ENCODE assay signal across 8 cellular contexts in the genomic region with DNA sequence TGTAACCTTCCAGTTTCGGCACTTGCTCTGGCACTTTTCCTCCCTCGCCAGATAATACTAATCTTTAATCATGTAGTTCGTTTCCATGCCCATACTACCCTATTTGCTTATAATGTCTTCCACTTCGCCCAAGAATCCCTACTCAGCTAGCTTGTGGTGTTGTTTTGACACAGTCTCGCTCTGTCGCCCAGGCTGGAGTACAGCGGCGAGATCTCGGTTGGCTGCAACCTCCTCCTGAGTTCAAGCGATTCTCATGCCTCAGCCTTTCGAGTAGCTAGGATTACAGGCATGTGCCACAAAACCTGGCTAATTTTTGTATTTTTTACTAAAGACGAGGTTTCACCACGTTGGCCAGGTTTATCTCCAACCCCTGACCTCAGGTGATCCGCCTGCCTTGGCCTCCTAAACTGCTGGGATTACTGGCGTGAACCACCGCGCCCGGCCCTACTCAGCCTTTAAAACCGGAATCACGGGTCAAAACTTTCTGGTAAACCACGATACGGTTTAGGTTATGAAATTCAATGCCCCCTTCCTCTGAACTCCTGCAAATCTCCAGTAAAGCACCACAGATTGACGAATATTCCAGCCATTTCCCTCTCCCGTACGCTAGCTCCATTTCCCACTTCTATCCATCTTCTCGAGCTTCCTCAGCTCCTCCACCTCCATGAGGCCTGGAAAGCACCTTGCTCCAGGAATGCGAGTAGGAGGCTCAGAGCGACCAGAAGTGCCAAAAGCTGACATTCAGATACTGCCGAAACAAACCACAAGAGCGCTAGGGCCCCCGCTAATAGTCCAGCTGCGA. TPM values are rescaled to one million over a fixed set of nuclear protein-coding genes. Genes with fewer than 3 reads are reported as not detected.
DNase-seq lines count a peak whose midpoint lies in the region; ATAC-seq and TF ChIP-seq lines count a peak whose summit lies in the region.

No MANE protein-coding gene starts in this region.

- peak overlapping the region; percentile 82 for H2AFZ ChIP-seq in SK-N-SH (ENCODE audit: low read depth)

- H3F3A ChIP-seq in SK-N-SH (replicated peaks; ENCODE audit: insufficient read depth): peaks cover 8% of the 10 kb centered on the region

- CTCF ChIA-PET in SK-N-SH (lab: Yijun Ruan, JAX): interaction anchor here (0.7 to 3.0 kb wide), 10 partner anchors 9 to 200 kb away, joined by 3 to 16 read pairs (median 5); partner anchors contain the start of genes RHOV and VPS18

- peak overlapping the region; percentile 72 to 90 for H3K4me3 ChIP-seq in SK-N-SH (ENCODE audit: low read depth in 2 of 2, low read length in 1 of 2)
- peak overlapping the region; percentile 84 to 87 for H3K4me3 ChIP-seq in tibial artery

- H3K27me3 ChIP-seq in SK-N-SH (ENCODE audit: insufficient read depth) (no peaks in the 10 kb centered on the region), layer of hippocampus (ENCODE audit: control insufficient read depth, insufficient read depth, low read length) (no peaks in the 10 kb centered on the region), tibial artery (no peaks in the 10 kb centered on the region)

- H3K9me2 ChIP-seq in SK-N-SH: no peaks in the 10 kb centered on the region

- peak overlapping the region; percentile 96 to 97 for H3K27ac ChIP-seq in SK-N-SH (ENCODE audit: low read depth in 2 of 2, low read length in 1 of 2)
- peak overlapping the region; percentile 99 for H3K27ac ChIP-seq in layer of hippocampus (ENCODE audit: low read depth, low read length)
- H3K27ac ChIP-seq in tibial artery: peak overlapping the region; percentile 99

- H3K36me3 ChIP-seq in SK-N-SH (replicated peaks in 1 of 2; ENCODE audit: control insufficient read depth in 1 of 2, insufficient read depth in 2 of 2, low read length in 1 of 2): peaks cover 0 to 7% of the 10 kb centered on the region in 2 experiments
- H3K36me3 ChIP-seq in tibial artery: peaks cover 0 to 11% (median 11%) of the 10 kb centered on the region in 3 donors

- DNase-seq in SK-N-SH (no peak), amniotic epithelial cell (ENCODE audit: low read depth) (peak; percentile 8), tibial artery (no peak), T-helper 9 cell (no peak)
- DNase-seq in stimulated activated CD4-positive, alpha-beta T cell treated with anti-CD3 and anti-CD28 coated beads, Interleukin-1b, Interleukin-23, amount 100 ng/mL, for 48 hours: no peak

- 34% methylated on average over 32 of the region's 32 CpGs for WGBS in SK-N-SH (ENCODE audit: low lambda C conversion rate)

- 0 out of 2 replicates have a peak, but pooled peaks have one; percentile 6 for TF ChIP-seq RAD21 in SK-N-SH (IDR thresholded peaks at IDR 0.05; ENCODE audit: low read length)

- no peaks in the 10 kb centered on the region for H4K20me1 ChIP-seq in SK-N-SH (ENCODE audit: insufficient read depth)

- intact Hi-C loops in tibial artery (cut with DNase I; ENCODE audit: low total_unique reads): no loop called here

- peak overlapping the region; percentile 82 for H3K9ac ChIP-seq in SK-N-SH

- H3K79me2 ChIP-seq in SK-N-SH (ENCODE audit: insufficient read depth): peaks cover 48% of the 10 kb centered on the region

- POLR2A ChIA-PET in SK-N-SH (lab: Yijun Ruan, JAX): interaction anchor here (0.8 to 1.4 kb wide), 7 partner anchors 63 to 422 kb away, joined by 3 to 9 read pairs (median 3); partner anchors contain the start of genes CCDC32, INO80 and VPS18

- peaks cover 0 to 4% of the 10 kb centered on the region in 2 experiments; a peak in 1 of 4 replicates for H3K4me1 ChIP-seq in SK-N-SH (ENCODE audit: control insufficient read depth in 1 of 2, insufficient read depth in 2 of 2, low read depth in 1 of 2, low read length in 1 of 2)
- H3K4me1 ChIP-seq in tibial artery: peaks cover 0 to 22% (median 17%) of the 10 kb centered on the region in 4 donors

- ATAC-seq in SK-N-SH treated with all-trans-retinoic acid at 6 μM for 48 hours: no peak; the same call in 2 of the 3 replicates
- ATAC-seq in HG03354 (IDR thresholded peaks at IDR 0.05; ENCODE audit: poor library complexity, severe bottlenecking, unreplicated experiment): peak; percentile 15

- no peak for TF ChIP-seq CTCF in SK-N-SH (IDR thresholded peaks at IDR 0.05)
- no peak for TF ChIP-seq CTCF in tibial artery (IDR thresholded peaks at IDR 0.05)

- no peak for TF ChIP-seq EP300 in SK-N-SH (IDR thresholded peaks at IDR 0.05; ENCODE audit: borderline replicate concordance in 1 of 2, low read depth in 1 of 2, low read length in 1 of 2)

- H3K9me3 ChIP-seq in SK-N-SH: no peaks in the 10 kb centered on the region
- H3K9me3 ChIP-seq in tibial artery: no peaks in the 10 kb centered on the region

- H3K4me2 ChIP-seq in SK-N-SH: peak overlapping the region; percentile 81

TF ChIP-seq in SK-N-SH, 30 proteins besides CTCF, POLR2A, EP300 and RAD21:
- TF ChIP-seq TAF1 (IDR thresholded peaks at IDR 0.05; ENCODE audit: borderline replicate concordance, low read depth, low read length) (0 out of 2 replicates have a peak, but pooled peaks have one; percentile 9), ELF1 (IDR thresholded peaks at IDR 0.05) (0 out of 2 replicates have a peak, but pooled peaks have one; percentile 11)
- TF ChIP-seq, protein P1, sequence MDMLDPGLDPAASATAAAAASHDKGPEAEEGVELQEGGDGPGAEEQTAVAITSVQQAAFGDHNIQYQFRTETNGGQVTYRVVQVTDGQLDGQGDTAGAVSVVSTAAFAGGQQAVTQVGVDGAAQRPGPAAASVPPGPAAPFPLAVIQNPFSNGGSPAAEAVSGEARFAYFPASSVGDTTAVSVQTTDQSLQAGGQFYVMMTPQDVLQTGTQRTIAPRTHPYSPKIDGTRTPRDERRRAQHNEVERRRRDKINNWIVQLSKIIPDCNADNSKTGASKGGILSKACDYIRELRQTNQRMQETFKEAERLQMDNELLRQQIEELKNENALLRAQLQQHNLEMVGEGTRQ (IDR thresholded peaks at IDR 0.05; ENCODE audit: borderline replicate concordance, low read depth, low read length): no peak
TF ChIP-seq in SK-N-SH: peak in this region for 2.

TF ChIP-seq in SK-N-SH treated with all-trans-retinoic acid at 6 μM for 48 hours, 23 proteins besides CTCF, POLR2A, EP300 and RAD21:
- TF ChIP-seq, protein P2, sequence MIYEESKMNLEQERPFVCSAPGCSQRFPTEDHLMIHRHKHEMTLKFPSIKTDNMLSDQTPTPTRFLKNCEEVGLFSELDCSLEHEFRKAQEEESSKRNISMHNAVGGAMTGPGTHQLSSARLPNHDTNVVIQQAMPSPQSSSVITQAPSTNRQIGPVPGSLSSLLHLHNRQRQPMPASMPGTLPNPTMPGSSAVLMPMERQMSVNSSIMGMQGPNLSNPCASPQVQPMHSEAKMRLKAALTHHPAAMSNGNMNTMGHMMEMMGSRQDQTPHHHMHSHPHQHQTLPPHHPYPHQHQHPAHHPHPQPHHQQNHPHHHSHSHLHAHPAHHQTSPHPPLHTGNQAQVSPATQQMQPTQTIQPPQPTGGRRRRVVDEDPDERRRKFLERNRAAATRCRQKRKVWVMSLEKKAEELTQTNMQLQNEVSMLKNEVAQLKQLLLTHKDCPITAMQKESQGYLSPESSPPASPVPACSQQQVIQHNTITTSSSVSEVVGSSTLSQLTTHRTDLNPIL (CRISPR knock-in tag; IDR thresholded peaks at IDR 0.05; ENCODE audit: low read depth): no peak

RNA-seq across cellular contexts. Expression of gene RAD51, which starts 0.9 kb away (rescaled TPM):
- 6.6 and 7.6 TPM in 2 replicates for polyA plus RNA-seq in SK-N-SH (2012; rRNA removed)
- polyA plus RNA-seq in SK-N-SH (2012; cell fraction: cytosol; rRNA removed): 6.4 and 7.6 TPM in 2 replicates
- 6.4 and 6.8 TPM in 2 replicates for polyA plus RNA-seq in SK-N-SH (2012; cell fraction: nucleus; rRNA removed)
